ENCODE assay signal across 8 cellular contexts in the genomic region with DNA sequence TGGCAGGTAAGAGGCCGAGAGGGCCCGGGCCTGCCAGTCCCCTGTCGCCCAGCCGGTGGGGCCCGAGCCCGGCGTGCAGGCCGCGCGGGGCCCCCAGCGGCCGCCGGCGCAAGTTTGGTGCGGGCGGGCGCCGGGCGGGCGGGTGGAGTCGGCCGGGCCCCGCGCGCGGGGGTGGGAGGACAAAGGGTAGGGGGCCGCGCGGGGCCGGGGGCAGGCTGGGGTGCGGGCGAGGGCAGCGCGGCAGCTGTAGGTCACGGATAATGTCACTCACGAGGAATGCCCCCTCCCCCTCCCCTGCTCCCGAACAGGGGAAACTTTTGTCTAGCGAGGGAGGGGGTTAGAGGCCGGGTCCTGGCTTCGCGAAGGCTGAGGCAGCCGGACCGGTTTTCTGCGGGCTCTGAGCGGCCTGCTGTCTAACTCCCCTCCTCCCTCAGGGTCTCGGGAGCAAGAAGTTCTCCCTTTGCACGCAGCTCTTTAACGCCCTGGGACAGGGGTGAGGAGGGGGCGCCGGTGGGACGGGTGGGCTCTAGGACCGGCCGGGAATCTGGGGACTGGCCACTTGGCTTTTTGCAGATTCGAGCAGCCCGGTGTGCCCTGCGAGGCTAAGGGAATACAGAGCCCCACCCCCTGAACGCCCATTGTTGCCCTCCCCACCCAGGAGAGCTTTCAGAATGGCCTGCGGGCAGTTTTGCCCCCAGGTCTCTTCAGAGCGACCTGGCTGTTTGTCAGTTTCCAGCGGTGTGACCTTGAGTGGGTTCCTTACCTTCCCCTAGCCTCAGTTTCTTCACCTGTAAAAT. TPM values are rescaled to one million over a fixed set of nuclear protein-coding genes. Genes with fewer than 3 reads are reported as not detected.
A peak's percentile ranks its signal among the peaks of the same experiment; 100 is the strongest.
DNase-seq lines count a peak whose midpoint lies in the region; ATAC-seq and TF ChIP-seq lines count a peak whose summit lies in the region.

No MANE protein-coding gene starts in this region.

- H3K4me3 Mint-ChIP-seq in activated T-helper 2 cell treated with anti-CD3 and anti-CD28 coated beads, Interferon-gamma antibody, Interleukin-2, Interleukin-4, amounts not matched to agents 10 μg/mL and 5 μg/mL and 100 μg/mL, durations not matched to agents 14 hours and 24 hours and 36 hours (ENCODE audit: low read depth), result peak overlapping the region; percentile 59
- peak overlapping the region; percentile 83 for H3K4me3 Mint-ChIP-seq in natural killer cell

- no peak overlapping the region for H3K27ac Mint-ChIP-seq in activated T-helper 2 cell treated with anti-CD3 and anti-CD28 coated beads, Interferon-gamma antibody, Interleukin-2, Interleukin-4, amounts not matched to agents 10 μg/mL and 5 μg/mL and 100 μg/mL, durations not matched to agents 14 hours and 24 hours and 36 hours
- H3K27ac Mint-ChIP-seq in natural killer cell, result peak overlapping the region; percentile 53

- peak; percentile 58 for DNase-seq in AG20443 (ENCODE audit: low spot score)
- DNase-seq in NT2/D1 (ENCODE audit: low read depth, low spot score), result no peak
- DNase-seq in activated T-helper 2 cell treated with anti-CD3 and anti-CD28 coated beads, Interferon-gamma antibody, Interleukin-2, Interleukin-4, amounts not matched to agents 10 μg/mL and 5 μg/mL and 100 μg/mL, durations not matched to agents 14 hours and 24 hours and 36 hours (ENCODE audit: low spot score), result peak; percentile 34
- peak; percentile 47 for DNase-seq in fibroblast of peridontal ligament (ENCODE audit: extremely low read depth)
- DNase-seq in natural killer cell, result peak; percentile 63
- DNase-seq in thyroid gland, result peak; percentile 87 to 88

- H3K9me3 ChIP-seq in NT2/D1 (ENCODE audit: insufficient read depth, low read length) (no peaks in the 10 kb centered on the region), thyroid gland (no peaks in the 10 kb centered on the region)

- ATAC-seq in GM19035 (IDR thresholded peaks at IDR 0.05; ENCODE audit: unreplicated experiment), result peak; percentile 29
- ATAC-seq in natural killer cell, result peak; percentile 66 to 78 (median 74)
- ATAC-seq in HG02884 (IDR thresholded peaks at IDR 0.05; ENCODE audit: unreplicated experiment), result no peak

- H3K27me3 ChIP-seq in NT2/D1 (ENCODE audit: insufficient read depth, insufficient read length), result no peaks in the 10 kb centered on the region
- H3K27me3 ChIP-seq in thyroid gland, result no peaks in the 10 kb centered on the region

- H3K27ac ChIP-seq in thyroid gland, result peak overlapping the region; percentile 92 to 96 (median 95)

- TF ChIP-seq CTCF in natural killer cell (IDR thresholded peaks at IDR 0.05), result no peak
- peak in 1 of 6 experiments; percentile 39 for TF ChIP-seq CTCF in thyroid gland (IDR thresholded peaks at IDR 0.05)

- TF ChIP-seq POLR2A in thyroid gland (IDR thresholded peaks at IDR 0.05), result peak in 1 of 2 donors; percentile 51

- H3K4me3 ChIP-seq in NT2/D1 (ENCODE audit: insufficient read length, low read depth) (peak overlapping the region; percentile 75), thyroid gland (replicated peaks in 1 of 3) (peak overlapping the region; percentile 60 to 91 (median 87))

- peaks cover 21% of the 10 kb centered on the region for H3K4me1 ChIP-seq in NT2/D1 (ENCODE audit: insufficient read depth, insufficient read length)
- H3K4me1 ChIP-seq in thyroid gland, result peaks cover 54% of the 10 kb centered on the region in 2 donors

- H3K36me3 ChIP-seq in NT2/D1 (ENCODE audit: insufficient read depth, insufficient read length, low read length) (peaks cover 16% of the 10 kb centered on the region), thyroid gland (no peaks in the 10 kb centered on the region)

- intact Hi-C loops in activated T-helper 2 cell treated with anti-CD3 and anti-CD28 coated beads, Interferon-gamma antibody, Interleukin-2, Interleukin-4, amounts not matched to agents 10 μg/mL and 5 μg/mL and 100 μg/mL, durations not matched to agents 14 hours and 24 hours and 36 hours (cut with micrococcal nuclease), result no loop called here
- intact Hi-C loops in natural killer cell (cut with micrococcal nuclease) (no loop called here), thyroid gland (cut with DNase I) (no loop called here)

- no peaks in the 10 kb centered on the region for H3K36me3 Mint-ChIP-seq in activated T-helper 2 cell treated with anti-CD3 and anti-CD28 coated beads, Interferon-gamma antibody, Interleukin-2, Interleukin-4, amounts not matched to agents 10 μg/mL and 5 μg/mL and 100 μg/mL, durations not matched to agents 14 hours and 24 hours and 36 hours (ENCODE audit: low read depth)
- H3K36me3 Mint-ChIP-seq in natural killer cell, result no peaks in the 10 kb centered on the region

- H3K27me3 Mint-ChIP-seq in activated T-helper 2 cell treated with anti-CD3 and anti-CD28 coated beads, Interferon-gamma antibody, Interleukin-2, Interleukin-4, amounts not matched to agents 10 μg/mL and 5 μg/mL and 100 μg/mL, durations not matched to agents 14 hours and 24 hours and 36 hours (ENCODE audit: low read depth), result peaks cover 15% of the 10 kb centered on the region
- peaks cover 0 to 20% of the 10 kb centered on the region in 2 donors for H3K27me3 Mint-ChIP-seq in natural killer cell (ENCODE audit: low read depth in 2 of 2)

- 1 to 5% methylated on average over 10 to 29 of the region's 60 CpGs for WGBS in thyroid gland, 2 donors

- H3K9ac ChIP-seq in NT2/D1 (ENCODE audit: insufficient read length, low read depth), result peak overlapping the region; percentile 95

- H3K9me3 Mint-ChIP-seq in activated T-helper 2 cell treated with anti-CD3 and anti-CD28 coated beads, Interferon-gamma antibody, Interleukin-2, Interleukin-4, amounts not matched to agents 10 μg/mL and 5 μg/mL and 100 μg/mL, durations not matched to agents 14 hours and 24 hours and 36 hours, result no peaks in the 10 kb centered on the region
- H3K9me3 Mint-ChIP-seq in natural killer cell, result no peaks in the 10 kb centered on the region

- H3K4me1 Mint-ChIP-seq in activated T-helper 2 cell treated with anti-CD3 and anti-CD28 coated beads, Interferon-gamma antibody, Interleukin-2, Interleukin-4, amounts not matched to agents 10 μg/mL and 5 μg/mL and 100 μg/mL, durations not matched to agents 14 hours and 24 hours and 36 hours (ENCODE audit: low read depth), result peaks cover 6% of the 10 kb centered on the region
- peaks cover 9 to 20% of the 10 kb centered on the region in 2 donors for H3K4me1 Mint-ChIP-seq in natural killer cell

RNA-seq across cellular contexts. Expression of gene NDST1, which starts 21.3 kb away (rescaled TPM):
- 2.4 and 3.0 TPM in 2 replicates for total RNA-seq in activated T-helper 2 cell treated with anti-CD3 and anti-CD28 coated beads, Interferon-gamma antibody, Interleukin-2, Interleukin-4, amounts not matched to agents 10 μg/mL and 5 μg/mL and 100 μg/mL, durations not matched to agents 14 hours and 24 hours and 36 hours
- 10 to 100 TPM in 1 of 3 donors, 1 to 10 TPM in 2; 2.8 to 12.3 (median 4.3) TPM for total RNA-seq in natural killer cell
- 100 to 1,000 TPM in 2 of 4 donors, 10 to 100 TPM in 2; 84.9 to 171 (median 113) TPM for total RNA-seq in thyroid gland

RNA-seq across cellular contexts. Expression of gene RPS14, which starts 37.1 kb away (rescaled TPM):
- 2,552 and 2,593 TPM in 2 replicates for total RNA-seq in activated T-helper 2 cell treated with anti-CD3 and anti-CD28 coated beads, Interferon-gamma antibody, Interleukin-2, Interleukin-4, amounts not matched to agents 10 μg/mL and 5 μg/mL and 100 μg/mL, durations not matched to agents 14 hours and 24 hours and 36 hours
- 1,000 to 10,000 TPM; 1,744 to 2,278 (median 2,016) TPM for total RNA-seq in natural killer cell
- 1,000 to 10,000 TPM; 2,017 to 5,540 (median 2,786) TPM for total RNA-seq in thyroid gland

Comparison
In these comparisons a context has a peak if more than half of its experiments do, and no peak if none do; other contexts are left out.
1. RNA of gene NDST1, which starts 21.3 kb away (total RNA-seq): 84.9 to 171 TPM in thyroid gland; 2.8 to 12.3 TPM in natural killer cell and 2.4 to 3.0 TPM in activated T-helper 2 cell treated with anti-CD3 and anti-CD28 coated beads, Interferon-gamma antibody, Interleukin-2, Interleukin-4, amounts not matched to agents 10 μg/mL and 5 μg/mL and 100 μg/mL, durations not matched to agents 14 hours and 24 hours and 36 hours; every median in the first group is over 4 times any median in the second.